ENCODE assay signal across 8 cellular contexts in genomic region chr15:74541494-74542191, GRCh38. TPM values are rescaled to one million over a fixed set of nuclear protein-coding genes. Genes with fewer than 3 reads are reported as not detected.
DNase-seq lines count a peak whose midpoint lies in the region; ATAC-seq, FAIRE-seq and TF ChIP-seq lines count a peak whose summit lies in the region.

No MANE protein-coding gene starts in this region.

- H3K36me3 ChIP-seq in OCI-LY3 (replicated peaks; ENCODE audit: low read depth, low read length) (peaks cover 25% of the 10 kb centered on the region), pancreas (no peaks in the 10 kb centered on the region)

- H4K20me1 ChIP-seq in OCI-LY3 (ENCODE audit: insufficient read depth, low read length) = peaks cover 45% of the 10 kb centered on the region

- intact Hi-C loops in pancreas (cut with DNase I) = loop anchor here in 1 of 3 donors (10.0 kb wide), 1 partner anchor 73 kb away; the partner anchor contains the start of gene CLK3

- FAIRE-seq in pancreas (lab: Jason Lieb, UNC) = no peak

- peaks cover 70% of the 10 kb centered on the region for H3K79me2 ChIP-seq in OCI-LY3 (ENCODE audit: low read length)

- H3K27ac ChIP-seq in OCI-LY3 (ENCODE audit: low read length) = peak overlapping the region; percentile 91
- peak overlapping the region; percentile 51 to 64 (median 57) for H3K27ac ChIP-seq in pancreas

- H3K4me1 ChIP-seq in OCI-LY3 (ENCODE audit: low read length) (peaks cover 39% of the 10 kb centered on the region), pancreas (peaks cover 10 to 24% (median 18%) of the 10 kb centered on the region in 3 donors)

- no peak overlapping the region for H2AFZ ChIP-seq in OCI-LY3 (ENCODE audit: low read depth, low read length)

- H3K4me3 ChIP-seq in OCI-LY3 (ENCODE audit: low read length) = peak overlapping the region; percentile 92
- H3K4me3 ChIP-seq in fibroblast of mammary gland (ENCODE audit: control insufficient read depth, low read depth, low read length) = peak overlapping the region; percentile 69
- H3K4me3 ChIP-seq in pancreas = peak overlapping the region; percentile 81 to 96 (median 92)

- H3K4me1 Mint-ChIP-seq in activated T-cell treated with anti-CD3 and anti-CD28 coated beads, Interleukin-2, amount 50 U/mL, for 24 hours (ENCODE audit: low read depth) = peaks cover 57% of the 10 kb centered on the region
- peaks cover 45% of the 10 kb centered on the region for H3K4me1 Mint-ChIP-seq in type B pancreatic cell (ENCODE audit: unreplicated experiment)

- peak; percentile 39 for ATAC-seq in HG02885 (IDR thresholded peaks at IDR 0.05; ENCODE audit: poor library complexity, unreplicated experiment)
- peak in 3 of 4 donors; percentile 2 to 26 (median 22) for ATAC-seq in pancreas

- H3K9ac ChIP-seq in OCI-LY3 (ENCODE audit: low read length) = peak overlapping the region; percentile 97

- no peak for TF ChIP-seq CTCF in OCI-LY3 (IDR thresholded peaks at IDR 0.05; ENCODE audit: low read depth, low read length)
- no peak for TF ChIP-seq CTCF in fibroblast of mammary gland (conservative IDR thresholded peaks at IDR 0.05; ENCODE audit: control insufficient read depth, insufficient read depth, low read depth, low read length)
- TF ChIP-seq CTCF in pancreas (IDR thresholded peaks at IDR 0.05) = no peak
- no peak for TF ChIP-seq CTCF in type B pancreatic cell (conservative IDR thresholded peaks at IDR 0.05)

- H3K27me3 ChIP-seq in OCI-LY3 (ENCODE audit: low read depth, low read length) = no peaks in the 10 kb centered on the region
- H3K27me3 ChIP-seq in pancreas = no peaks in the 10 kb centered on the region

- no peaks in the 10 kb centered on the region for H3K27me3 Mint-ChIP-seq in activated T-cell treated with anti-CD3 and anti-CD28 coated beads, Interleukin-2, amount 50 U/mL, for 24 hours
- peaks cover 8% of the 10 kb centered on the region for H3K27me3 Mint-ChIP-seq in type B pancreatic cell

- H3K36me3 Mint-ChIP-seq in activated T-cell treated with anti-CD3 and anti-CD28 coated beads, Interleukin-2, amount 50 U/mL, for 24 hours (ENCODE audit: low read depth) = peaks cover 48% of the 10 kb centered on the region
- peaks cover 5% of the 10 kb centered on the region for H3K36me3 Mint-ChIP-seq in type B pancreatic cell

- H3K9me3 ChIP-seq in OCI-LY3 (ENCODE audit: insufficient read depth, low read length) (no peaks in the 10 kb centered on the region), pancreas (no peaks in the 10 kb centered on the region)

- DNase-seq in NCI-H1105 treated with DMSO at 0.1 percent for 48 hours (lab: John Stamatoyannopoulos, UW) = peak; percentile 2
- no peak for DNase-seq in NCI-H1105 (lab: John Stamatoyannopoulos, UW)
- peak; percentile 71 for DNase-seq in activated T-cell treated with anti-CD3 and anti-CD28 coated beads, Interleukin-2, amount 50 U/mL, for 24 hours
- DNase-seq in fibroblast of mammary gland (ENCODE audit: low read depth) = peak; percentile 57
- DNase-seq in pancreas = peak in 5 of 6 donors; percentile 21 to 59 (median 40)
- no peak for DNase-seq in type B pancreatic cell (ENCODE audit: extremely low spot score, unreplicated experiment)

- peak overlapping the region; percentile 98 for H3K4me2 ChIP-seq in OCI-LY3 (ENCODE audit: low read length)

- 1 to 2% methylated on average over 21 of the region's 21 CpGs for WGBS in pancreas, 2 donors

- peak overlapping the region; percentile 91 for H3K27ac Mint-ChIP-seq in activated T-cell treated with anti-CD3 and anti-CD28 coated beads, Interleukin-2, amount 50 U/mL, for 24 hours
- H3K27ac Mint-ChIP-seq in type B pancreatic cell = peak overlapping the region; percentile 96

- H3K4me3 Mint-ChIP-seq in activated T-cell treated with anti-CD3 and anti-CD28 coated beads, Interleukin-2, amount 50 U/mL, for 24 hours = peak overlapping the region; percentile 90
- H3K4me3 Mint-ChIP-seq in type B pancreatic cell = peak overlapping the region; percentile 95

- H3K9me3 Mint-ChIP-seq in activated T-cell treated with anti-CD3 and anti-CD28 coated beads, Interleukin-2, amount 50 U/mL, for 24 hours = no peaks in the 10 kb centered on the region
- H3K9me3 Mint-ChIP-seq in type B pancreatic cell = no peaks in the 10 kb centered on the region

RNA-seq across cellular contexts. Expression of gene ARID3B, which starts 0.6 kb away (rescaled TPM):
- 1 to 10 TPM; 2.9 to 4.5 (median 3.5) TPM for total RNA-seq in pancreas
- 1 to 10 TPM; 4.2 to 4.8 TPM for polyA plus RNA-seq in pancreas
- total RNA-seq in type B pancreatic cell (ENCODE audit: low replicate concordance) = 25.8 and 28.8 TPM in 2 replicates

Comparison
In these comparisons a context has a peak if more than half of its experiments do, and no peak if none do; other contexts are left out.
1. DNase-seq: peak in NCI-H1105 treated with DMSO at 0.1 percent for 48 hours (single experiment), activated T-cell treated with anti-CD3 and anti-CD28 coated beads, Interleukin-2, amount 50 U/mL, for 24 hours (single experiment), fibroblast of mammary gland (single experiment) and pancreas (5 of 6); none in NCI-H1105 (single experiment) and type B pancreatic cell (single experiment).
2. Peak in every context shown above with its lines, with median percentiles within 50 percentile points of each other: H3K4me3 ChIP-seq.